Comparison of ENCODE assay signal across 13 cellular contexts in genomic region chr2:102620367-102620766, GRCh38. TPM values are rescaled to one million over a fixed set of nuclear protein-coding genes. Genes with fewer than 3 reads are reported as not detected.
A peak's percentile ranks its signal among the peaks of the same experiment; 100 is the strongest.
DNase-seq lines count a peak whose midpoint lies in the region; ATAC-seq, FAIRE-seq and TF ChIP-seq lines count a peak whose summit lies in the region.
"Had no signal": no experiment of that assay in that cellular context is flagged by ENCODE, and none has a peak within 500 bp of the region (broad histone marks: within the 10 kb centered on the region; RNA-seq: fewer than 3 reads in every experiment).

No MANE protein-coding gene starts in this region.

- no peaks in the 10 kb centered on the region for H3K9me3 Mint-ChIP-seq in activated CD8-positive, alpha-beta T cell treated with anti-CD3 and anti-CD28 coated beads for 36 hours
- H3K9me3 Mint-ChIP-seq in activated CD8-positive, alpha-beta T cell treated with anti-CD3 and anti-CD28 coated beads, Interleukin-2, amount 10 ng/mL, durations not matched to agents 7 days and 5 days (ENCODE audit: insufficient read depth) = no peaks in the 10 kb centered on the region
- H3K9me3 Mint-ChIP-seq in immature natural killer cell = no peaks in the 10 kb centered on the region
- H3K9me3 Mint-ChIP-seq in stimulated activated naive CD8-positive, alpha-beta T cell treated with anti-CD3 and anti-CD28 coated beads, Interleukin-15, amount 100 ng/mL, for 72 hours = no peaks in the 10 kb centered on the region

- no peaks in the 10 kb centered on the region for H3K9me2 ChIP-seq in PC-9 (ENCODE audit: insufficient read depth)

- H3K4me1 ChIP-seq in PC-9 (replicated peaks; ENCODE audit: insufficient read depth) (peaks cover 32% of the 10 kb centered on the region), uterus (peaks cover 0 to 8% of the 10 kb centered on the region in 2 donors)

- peak overlapping the region; percentile 47 for H3K4me3 Mint-ChIP-seq in activated CD8-positive, alpha-beta T cell treated with anti-CD3 and anti-CD28 coated beads for 36 hours
- no peak overlapping the region for H3K4me3 Mint-ChIP-seq in activated CD8-positive, alpha-beta T cell treated with anti-CD3 and anti-CD28 coated beads, Interleukin-2, amount 10 ng/mL, durations not matched to agents 7 days and 5 days
- peak overlapping the region; percentile 44 to 74 (median 66) for H3K4me3 Mint-ChIP-seq in immature natural killer cell
- H3K4me3 Mint-ChIP-seq in stimulated activated naive CD8-positive, alpha-beta T cell treated with anti-CD3 and anti-CD28 coated beads, Interleukin-15, amount 100 ng/mL, for 72 hours = peak overlapping the region; percentile 70 to 76

- BruUV-seq in PC-9 (replicated peaks; lab: Mats Ljungman, UMichigan) = no TSS peak

- 0 out of 2 replicates have a peak overlapping the region, but pooled peaks have one; percentile 3 for H3K27ac ChIP-seq in PC-9
- H3K27ac ChIP-seq in uterus = no peak overlapping the region

- CTCF ChIA-PET in activated CD8-positive, alpha-beta T cell treated with anti-CD3 and anti-CD28 coated beads for 36 hours (lab: Charles Lee) = no interaction called here
- CTCF ChIA-PET in activated CD8-positive, alpha-beta T cell treated with anti-CD3 and anti-CD28 coated beads, Interleukin-2, amount 10 ng/mL, durations not matched to agents 7 days and 5 days (lab: Charles Lee) = interaction anchor here (0.7 kb wide), 1 partner anchor 72 kb away, joined by 3 read pairs; no protein-coding TSS in a partner anchor
- CTCF ChIA-PET in PC-9 (lab: Charles Lee) = interaction anchor here (0.8 kb wide), 1 partner anchor 83 kb away, joined by 3 read pairs; no protein-coding TSS in a partner anchor

- no peaks in the 10 kb centered on the region for H3K9me3 ChIP-seq in PC-9 (ENCODE audit: insufficient read depth, low read depth)
- no peaks in the 10 kb centered on the region for H3K9me3 ChIP-seq in uterus

- H3K27ac Mint-ChIP-seq in activated CD8-positive, alpha-beta T cell treated with anti-CD3 and anti-CD28 coated beads for 36 hours = no peak overlapping the region
- H3K27ac Mint-ChIP-seq in activated CD8-positive, alpha-beta T cell treated with anti-CD3 and anti-CD28 coated beads, Interleukin-2, amount 10 ng/mL, durations not matched to agents 7 days and 5 days = no peak overlapping the region
- no peak overlapping the region for H3K27ac Mint-ChIP-seq in immature natural killer cell
- H3K27ac Mint-ChIP-seq in stimulated activated naive CD8-positive, alpha-beta T cell treated with anti-CD3 and anti-CD28 coated beads, Interleukin-15, amount 100 ng/mL, for 72 hours = no peak overlapping the region

- peaks cover 13% of the 10 kb centered on the region for H3K4me1 Mint-ChIP-seq in activated CD8-positive, alpha-beta T cell treated with anti-CD3 and anti-CD28 coated beads for 36 hours (ENCODE audit: low read depth)
- peaks cover 7% of the 10 kb centered on the region for H3K4me1 Mint-ChIP-seq in activated CD8-positive, alpha-beta T cell treated with anti-CD3 and anti-CD28 coated beads, Interleukin-2, amount 10 ng/mL, durations not matched to agents 7 days and 5 days (ENCODE audit: low read depth)
- peaks cover 13 to 15% of the 10 kb centered on the region in 2 donors for H3K4me1 Mint-ChIP-seq in immature natural killer cell
- H3K4me1 Mint-ChIP-seq in stimulated activated naive CD8-positive, alpha-beta T cell treated with anti-CD3 and anti-CD28 coated beads, Interleukin-15, amount 100 ng/mL, for 72 hours = peaks cover 21% of the 10 kb centered on the region

- POLR2A ChIA-PET in activated CD8-positive, alpha-beta T cell treated with anti-CD3 and anti-CD28 coated beads for 36 hours (lab: Charles Lee) = no interaction called here
- POLR2A ChIA-PET in activated CD8-positive, alpha-beta T cell treated with anti-CD3 and anti-CD28 coated beads, Interleukin-2, amount 10 ng/mL, durations not matched to agents 7 days and 5 days (lab: Charles Lee) = no interaction called here
- POLR2A ChIA-PET in PC-9 (lab: Charles Lee; ENCODE audit: unreplicated experiment) = interaction anchor here (1.0 kb wide), 2 partner anchors 37 to 42 kb away, joined by 4 to 10 read pairs; no protein-coding TSS in a partner anchor

- H3K27me3 Mint-ChIP-seq in activated CD8-positive, alpha-beta T cell treated with anti-CD3 and anti-CD28 coated beads for 36 hours = peaks cover 50% of the 10 kb centered on the region
- peaks cover 52% of the 10 kb centered on the region for H3K27me3 Mint-ChIP-seq in activated CD8-positive, alpha-beta T cell treated with anti-CD3 and anti-CD28 coated beads, Interleukin-2, amount 10 ng/mL, durations not matched to agents 7 days and 5 days (ENCODE audit: low read depth)
- peaks cover 14 to 30% (median 22%) of the 10 kb centered on the region in 3 donors for H3K27me3 Mint-ChIP-seq in immature natural killer cell (ENCODE audit: low read depth in 3 of 3)
- H3K27me3 Mint-ChIP-seq in stimulated activated naive CD8-positive, alpha-beta T cell treated with anti-CD3 and anti-CD28 coated beads, Interleukin-15, amount 100 ng/mL, for 72 hours = peaks cover 74% of the 10 kb centered on the region

- TF ChIP-seq POLR2A in uterus (IDR thresholded peaks at IDR 0.05) = no peak

- H3K36me3 ChIP-seq in PC-9 (ENCODE audit: low read depth) (no peaks in the 10 kb centered on the region), uterus (no peaks in the 10 kb centered on the region)

- no peak for TF ChIP-seq CTCF in activated CD8-positive, alpha-beta T cell treated with anti-CD3 and anti-CD28 coated beads for 36 hours (IDR thresholded peaks at IDR 0.05)
- TF ChIP-seq CTCF in PC-9 (conservative IDR thresholded peaks at IDR 0.05) (no peak), uterus (IDR thresholded peaks at IDR 0.05) (no peak)

- no peaks in the 10 kb centered on the region for H3K36me3 Mint-ChIP-seq in activated CD8-positive, alpha-beta T cell treated with anti-CD3 and anti-CD28 coated beads for 36 hours (ENCODE audit: low read depth)
- no peaks in the 10 kb centered on the region for H3K36me3 Mint-ChIP-seq in activated CD8-positive, alpha-beta T cell treated with anti-CD3 and anti-CD28 coated beads, Interleukin-2, amount 10 ng/mL, durations not matched to agents 7 days and 5 days (ENCODE audit: low read depth)
- no peaks in the 10 kb centered on the region for H3K36me3 Mint-ChIP-seq in immature natural killer cell

- H3K79me2 ChIP-seq in PC-9 (ENCODE audit: low read depth) = no peaks in the 10 kb centered on the region; the same call in 1 of the 2 replicates

- H3K4me2 ChIP-seq in PC-9 = peak overlapping the region; percentile 98

- peak overlapping the region; percentile 85 for H2AFZ ChIP-seq in PC-9

- H3K4me3 ChIP-seq in PC-9 (peak overlapping the region; percentile 79), uterus (no peak overlapping the region)
- H3K4me3 ChIP-seq: GM12878 had no signal

- no peaks in the 10 kb centered on the region for H4K20me1 ChIP-seq in PC-9 (ENCODE audit: insufficient read depth)

- H3K27me3 ChIP-seq in PC-9 (ENCODE audit: insufficient read depth, low read depth) (no peaks in the 10 kb centered on the region), uterus (no peaks in the 10 kb centered on the region)

- no peak for FAIRE-seq in urothelium cell line (lab: Jason Lieb, UNC)
- FAIRE-seq: GM12878 had no signal

- intact Hi-C loops in activated CD8-positive, alpha-beta T cell treated with anti-CD3 and anti-CD28 coated beads for 36 hours (cut with micrococcal nuclease) = no loop called here
- intact Hi-C loops in PC-9 (cut with micrococcal nuclease; ENCODE audit: unreplicated experiment) = no loop called here
- intact Hi-C loops in uterus (cut with DNase I; ENCODE audit: low total_unique reads) = no loop called here

- DNase-seq in activated CD8-positive, alpha-beta T cell treated with anti-CD3 and anti-CD28 coated beads for 36 hours = no peak
- no peak for DNase-seq in activated CD8-positive, alpha-beta T cell treated with anti-CD3 and anti-CD28 coated beads, Interleukin-2, amount 10 ng/mL, durations not matched to agents 7 days and 5 days
- DNase-seq in PC-9 (peak; percentile 66 to 82), immature natural killer cell (no peak), uterus (no peak), NCI-H2196 treated with DMSO at 0.1 percent for 48 hours (lab: John Stamatoyannopoulos, UW; ENCODE audit: unreplicated experiment) (no peak), urothelium cell line (ENCODE audit: low spot score) (no peak)
- no peak for DNase-seq in stimulated activated naive CD8-positive, alpha-beta T cell treated with anti-CD3 and anti-CD28 coated beads, Interleukin-15, amount 100 ng/mL, for 72 hours
- DNase-seq: AML-193; cortex of kidney; NCI-H1092 treated with DMSO at 0.1 percent for 48 hours; stimulated activated naive CD4-positive, alpha-beta T cell had no signal

- no peak for ATAC-seq in activated CD8-positive, alpha-beta T cell treated with anti-CD3 and anti-CD28 coated beads for 36 hours
- no peak for ATAC-seq in activated CD8-positive, alpha-beta T cell treated with anti-CD3 and anti-CD28 coated beads, Interleukin-2, amount 10 ng/mL, durations not matched to agents 7 days and 5 days
- ATAC-seq in stimulated activated naive CD8-positive, alpha-beta T cell treated with anti-CD3 and anti-CD28 coated beads, Interleukin-15, amount 100 ng/mL, for 72 hours = no peak

- peaks cover 21% of the 10 kb centered on the region; the same call in 1 of the 2 replicates for H3F3A ChIP-seq in PC-9 (ENCODE audit: insufficient read depth, low read depth)

RNA-seq across cellular contexts. Expression of gene SLC9A2, which starts 1.0 kb away (rescaled TPM):
- under 1 TPM; 0.05 to 0.18 TPM for total RNA-seq in activated CD8-positive, alpha-beta T cell treated with anti-CD3 and anti-CD28 coated beads for 36 hours
- total RNA-seq in activated CD8-positive, alpha-beta T cell treated with anti-CD3 and anti-CD28 coated beads, Interleukin-2, amount 10 ng/mL, durations not matched to agents 7 days and 5 days = not detected
- total RNA-seq in PC-9 (2021) (13.4 and 17.0 TPM in 2 replicates), uterus (under 1 TPM in 3 of 4 donors, not detected in 1; under 0.01 to 0.29 (median 0.21) TPM)
- polyA plus RNA-seq in immature natural killer cell = not detected

Comparison
In these comparisons a context has a peak if more than half of its experiments do, and no peak if none do; other contexts are left out.
1. DNase-seq: peak in PC-9 (2 of 2); none in activated CD8-positive, alpha-beta T cell treated with anti-CD3 and anti-CD28 coated beads for 36 hours (single experiment), activated CD8-positive, alpha-beta T cell treated with anti-CD3 and anti-CD28 coated beads, Interleukin-2, amount 10 ng/mL, durations not matched to agents 7 days and 5 days (single experiment), immature natural killer cell (0 of 3), stimulated activated naive CD8-positive, alpha-beta T cell treated with anti-CD3 and anti-CD28 coated beads, Interleukin-15, amount 100 ng/mL, for 72 hours (0 of 2), uterus (0 of 2), NCI-H2196 treated with DMSO at 0.1 percent for 48 hours (single experiment) and urothelium cell line (single experiment).
2. RNA of gene SLC9A2, which starts 1.0 kb away (total RNA-seq): 13.4 to 17.0 TPM in PC-9; under 0.01 to 0.29 TPM in uterus, 0.05 to 0.18 TPM in activated CD8-positive, alpha-beta T cell treated with anti-CD3 and anti-CD28 coated beads for 36 hours and not detected in activated CD8-positive, alpha-beta T cell treated with anti-CD3 and anti-CD28 coated beads, Interleukin-2, amount 10 ng/mL, durations not matched to agents 7 days and 5 days; every median in the first group is over 10 times any median in the second.